Comparison of ENCODE assay signal across 1 cellular context in the genomic region with DNA sequence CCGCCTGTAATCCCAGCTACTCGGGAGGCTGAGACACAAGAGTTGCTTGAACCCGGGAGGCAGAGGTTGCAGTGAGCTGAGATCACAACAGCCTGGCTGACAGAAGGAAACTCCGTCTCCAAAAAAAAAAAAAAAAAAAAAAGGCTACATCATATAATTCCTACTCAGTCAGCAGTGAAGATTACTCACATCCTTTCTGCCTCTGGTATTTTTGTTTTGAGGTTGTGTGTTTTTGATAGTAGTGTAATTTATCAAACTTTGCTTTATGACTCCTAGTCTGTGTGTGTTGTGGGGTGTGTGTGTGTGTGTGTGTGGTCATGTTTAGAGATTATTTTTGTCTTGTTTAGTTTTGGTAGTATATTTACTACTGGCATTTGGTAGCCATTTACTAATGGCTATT.
TF ChIP-seq lines count a peak whose summit lies in the region.

No MANE protein-coding gene starts in this region.

TF ChIP-seq in endothelial cell of umbilical vein, 7 proteins besides CTCF, POLR2A, EP300 and RAD21:
- TF ChIP-seq, protein P1, sequence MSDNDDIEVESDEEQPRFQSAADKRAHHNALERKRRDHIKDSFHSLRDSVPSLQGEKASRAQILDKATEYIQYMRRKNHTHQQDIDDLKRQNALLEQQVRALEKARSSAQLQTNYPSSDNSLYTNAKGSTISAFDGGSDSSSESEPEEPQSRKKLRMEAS (IDR thresholded peaks at IDR 0.05; ENCODE audit: insufficient read depth, insufficient read length), result no peak
- peak; percentile 29 for TF ChIP-seq JUN (IDR thresholded peaks at IDR 0.05; ENCODE audit: borderline replicate concordance, insufficient read depth, insufficient read length, low read depth)
- TF ChIP-seq GATA2 (IDR thresholded peaks at IDR 0.05; ENCODE audit: insufficient read depth, insufficient read length, low read depth, low read length), result no peak
- TF ChIP-seq EZH2 (IDR thresholded peaks at IDR 0.05; ENCODE audit: borderline replicate concordance, low read depth, low read length, severe bottlenecking), result no peak
- TF ChIP-seq POLR2AphosphoS5 (IDR thresholded peaks at IDR 0.05; ENCODE audit: insufficient read depth, low read depth, low read length), result no peak
- TF ChIP-seq FOS (IDR thresholded peaks at IDR 0.05; ENCODE audit: borderline replicate concordance, insufficient read depth, low read length), result peak; percentile 62
- TF ChIP-seq MYC (IDR thresholded peaks at IDR 0.05; ENCODE audit: low read depth, low read length), result no peak
TF ChIP-seq in endothelial cell of umbilical vein: peak in this region for 2.
